8 cellular contexts compared by ENCODE assay signal in genomic region chr1:70354332-70355110, GRCh38. TPM values are rescaled to one million over a fixed set of nuclear protein-coding genes. Genes with fewer than 3 reads are reported as not detected.
DNase-seq lines count a peak whose midpoint lies in the region; ATAC-seq and TF ChIP-seq lines count a peak whose summit lies in the region.

ANKRD13C (minus strand) TSS chr1:70354722; CDS start chr1:70354408, 314 bp downstream.

- H3K9ac ChIP-seq in DND-41 (ENCODE audit: low read depth, low read length) = peak within 1 kb of the TSS; percentile 82
- H3K9ac ChIP-seq in Karpas-422 (ENCODE audit: low read length) = peak within 1 kb of the TSS; percentile 90

- peaks cover 13% of the 10 kb centered on the region; the same call in 1 of the 2 replicates for H4K20me1 ChIP-seq in DND-41 (ENCODE audit: insufficient read depth, low read length)
- H4K20me1 ChIP-seq in Karpas-422 (ENCODE audit: insufficient read depth, low read depth, low read length) = no peaks in the 10 kb centered on the region

- peaks cover 17% of the 10 kb centered on the region for H3K36me3 Mint-ChIP-seq in activated T-helper 1 cell treated with anti-CD3 and anti-CD28 coated beads, Interleukin-12 subunit alpha, Interleukin-12 subunit beta, Interleukin-2, Interleukin-4 antibody, amounts not matched to agents 30 ng/mL and 10 ng/mL and 1 ng/mL, durations not matched to agents 14 hours and 24 hours and 36 hours (ENCODE audit: low read depth)
- H3K36me3 Mint-ChIP-seq in naive B cell = peaks cover 5% of the 10 kb centered on the region in 2 donors
- peaks cover 1% of the 10 kb centered on the region for H3K36me3 Mint-ChIP-seq in stimulated activated memory B cell treated with anti-CD40 and anti-IgM and Interleukin-4, amounts not matched to agents 10 μg/mL and 1 μg/mL and 100 μg/mL, for 72 hours

- ATAC-seq in DND-41 (ENCODE audit: insufficient read depth, low read depth) (peak; percentile 93), GM21825 (IDR thresholded peaks at IDR 0.05; ENCODE audit: unreplicated experiment) (peak; percentile 94), naive B cell (ENCODE audit: low read depth in 2 of 2) (peak; percentile 88 to 89)
- ATAC-seq in stimulated activated memory B cell treated with anti-CD40 and anti-IgM and Interleukin-4, amounts not matched to agents 10 μg/mL and 1 μg/mL and 100 μg/mL, for 72 hours = peak; percentile 95

- H3K36me3 ChIP-seq in DND-41 (ENCODE audit: insufficient read depth, low read length) (peaks cover 7% of the 10 kb centered on the region), Karpas-422 (ENCODE audit: insufficient read depth, low read length) (0 out of 2 replicates have a peak, but pooled peaks cover 4% of the 10 kb centered on the region)

- H3K27me3 Mint-ChIP-seq in activated T-helper 1 cell treated with anti-CD3 and anti-CD28 coated beads, Interleukin-12 subunit alpha, Interleukin-12 subunit beta, Interleukin-2, Interleukin-4 antibody, amounts not matched to agents 30 ng/mL and 10 ng/mL and 1 ng/mL, durations not matched to agents 14 hours and 24 hours and 36 hours (ENCODE audit: insufficient read depth) = no peaks in the 10 kb centered on the region
- H3K27me3 Mint-ChIP-seq in naive B cell = no peaks in the 10 kb centered on the region
- H3K27me3 Mint-ChIP-seq in stimulated activated memory B cell treated with anti-CD40 and anti-IgM and Interleukin-4, amounts not matched to agents 10 μg/mL and 1 μg/mL and 100 μg/mL, for 72 hours = no peaks in the 10 kb centered on the region

- H3K27ac ChIP-seq in DND-41 (ENCODE audit: low read length) = peak within 1 kb of the TSS; percentile 85
- peak within 1 kb of the TSS; percentile 42 for H3K27ac ChIP-seq in Karpas-422 (ENCODE audit: low read length)

- H3K9me3 Mint-ChIP-seq in activated T-helper 1 cell treated with anti-CD3 and anti-CD28 coated beads, Interleukin-12 subunit alpha, Interleukin-12 subunit beta, Interleukin-2, Interleukin-4 antibody, amounts not matched to agents 30 ng/mL and 10 ng/mL and 1 ng/mL, durations not matched to agents 14 hours and 24 hours and 36 hours = no peaks in the 10 kb centered on the region
- H3K9me3 Mint-ChIP-seq in naive B cell = peaks cover 0 to 4% (median 0%) of the 10 kb centered on the region in 7 donors
- H3K9me3 Mint-ChIP-seq in stimulated activated memory B cell treated with anti-CD40 and anti-IgM and Interleukin-4, amounts not matched to agents 10 μg/mL and 1 μg/mL and 100 μg/mL, for 72 hours = no peaks in the 10 kb centered on the region

- peaks cover 27% of the 10 kb centered on the region for H3K4me1 Mint-ChIP-seq in activated T-helper 1 cell treated with anti-CD3 and anti-CD28 coated beads, Interleukin-12 subunit alpha, Interleukin-12 subunit beta, Interleukin-2, Interleukin-4 antibody, amounts not matched to agents 30 ng/mL and 10 ng/mL and 1 ng/mL, durations not matched to agents 14 hours and 24 hours and 36 hours (ENCODE audit: low read depth)
- peaks cover 21 to 50% (median 29%) of the 10 kb centered on the region in 3 donors for H3K4me1 Mint-ChIP-seq in naive B cell
- peaks cover 31% of the 10 kb centered on the region for H3K4me1 Mint-ChIP-seq in stimulated activated memory B cell treated with anti-CD40 and anti-IgM and Interleukin-4, amounts not matched to agents 10 μg/mL and 1 μg/mL and 100 μg/mL, for 72 hours

- H3K27me3 ChIP-seq in DND-41 (ENCODE audit: insufficient read depth, low read length, poor library complexity) (no peaks in the 10 kb centered on the region), Karpas-422 (ENCODE audit: low read length) (no peaks in the 10 kb centered on the region)

- DNase-seq in DND-41 = peak; percentile 96
- peak; percentile 98 for DNase-seq in Karpas-422
- peak; percentile 94 for DNase-seq in RKO (ENCODE audit: low spot score)
- peak; percentile 88 for DNase-seq in activated T-helper 1 cell treated with anti-CD3 and anti-CD28 coated beads, Interleukin-12 subunit alpha, Interleukin-12 subunit beta, Interleukin-2, Interleukin-4 antibody, amounts not matched to agents 30 ng/mL and 10 ng/mL and 1 ng/mL, durations not matched to agents 14 hours and 24 hours and 36 hours (ENCODE audit: low spot score)
- peak; percentile 96 for DNase-seq in fibroblast of gingiva (ENCODE audit: low read depth)
- DNase-seq in naive B cell = peak; percentile 91

- peak within 1 kb of the TSS; percentile 56 to 86 for H3K4me3 ChIP-seq in DND-41 (ENCODE audit: low read depth in 1 of 2, low read length in 2 of 2)
- H3K4me3 ChIP-seq in Karpas-422 (ENCODE audit: low read length) = peak within 1 kb of the TSS; percentile 89

- peak within 1 kb of the TSS; percentile 89 for H3K4me3 Mint-ChIP-seq in activated T-helper 1 cell treated with anti-CD3 and anti-CD28 coated beads, Interleukin-12 subunit alpha, Interleukin-12 subunit beta, Interleukin-2, Interleukin-4 antibody, amounts not matched to agents 30 ng/mL and 10 ng/mL and 1 ng/mL, durations not matched to agents 14 hours and 24 hours and 36 hours
- peak within 1 kb of the TSS; percentile 94 to 100 (median 99) for H3K4me3 Mint-ChIP-seq in naive B cell
- peak within 1 kb of the TSS; percentile 99 for H3K4me3 Mint-ChIP-seq in stimulated activated memory B cell treated with anti-CD40 and anti-IgM and Interleukin-4, amounts not matched to agents 10 μg/mL and 1 μg/mL and 100 μg/mL, for 72 hours

- peaks cover 49% of the 10 kb centered on the region for H3K4me1 ChIP-seq in DND-41 (ENCODE audit: insufficient read depth, low read length)
- peaks cover 28% of the 10 kb centered on the region for H3K4me1 ChIP-seq in Karpas-422 (ENCODE audit: low read length)

- TF ChIP-seq CTCF in DND-41 (IDR thresholded peaks at IDR 0.05; ENCODE audit: borderline replicate concordance, extremely low read depth, low read length, poor library complexity, severe bottlenecking) = no peak

- H2AFZ ChIP-seq in DND-41 (ENCODE audit: low read depth, low read length) = peak within 1 kb of the TSS; percentile 95
- peak within 1 kb of the TSS; percentile 85 for H2AFZ ChIP-seq in Karpas-422 (ENCODE audit: low read length)

- H3K4me2 ChIP-seq in DND-41 (ENCODE audit: insufficient read depth, low read length) = peak within 1 kb of the TSS; percentile 87
- peak within 1 kb of the TSS; percentile 85 for H3K4me2 ChIP-seq in Karpas-422 (ENCODE audit: low read depth, low read length, poor library complexity, severe bottlenecking)

- H3K79me2 ChIP-seq in DND-41 (ENCODE audit: insufficient read depth, low read length) (peaks cover 52% of the 10 kb centered on the region), Karpas-422 (ENCODE audit: low read length) (peaks cover 66% of the 10 kb centered on the region)

- H3K9me3 ChIP-seq in DND-41 (ENCODE audit: insufficient read depth, low read length, severe bottlenecking) (no peaks in the 10 kb centered on the region), Karpas-422 (ENCODE audit: low read length) (no peaks in the 10 kb centered on the region)

- intact Hi-C loops in activated T-helper 1 cell treated with anti-CD3 and anti-CD28 coated beads, Interleukin-12 subunit alpha, Interleukin-12 subunit beta, Interleukin-2, Interleukin-4 antibody, amounts not matched to agents 30 ng/mL and 10 ng/mL and 1 ng/mL, durations not matched to agents 14 hours and 24 hours and 36 hours (cut with micrococcal nuclease) = loop anchor here (1.0 to 5.0 kb wide), 5 partner anchors 57 to 727 kb away; partner anchors contain the start of genes CTH, LRRC40, SRSF11 and ZRANB2

- H3K27ac Mint-ChIP-seq in activated T-helper 1 cell treated with anti-CD3 and anti-CD28 coated beads, Interleukin-12 subunit alpha, Interleukin-12 subunit beta, Interleukin-2, Interleukin-4 antibody, amounts not matched to agents 30 ng/mL and 10 ng/mL and 1 ng/mL, durations not matched to agents 14 hours and 24 hours and 36 hours = peak within 1 kb of the TSS; percentile 95
- peak within 1 kb of the TSS; percentile 98 to 99 (median 99) for H3K27ac Mint-ChIP-seq in naive B cell
- H3K27ac Mint-ChIP-seq in stimulated activated memory B cell treated with anti-CD40 and anti-IgM and Interleukin-4, amounts not matched to agents 10 μg/mL and 1 μg/mL and 100 μg/mL, for 72 hours = peak within 1 kb of the TSS; percentile 98

- H3K9me2 ChIP-seq in Karpas-422 (replicated peaks; ENCODE audit: insufficient read depth, low read length) = no peaks in the 10 kb centered on the region

RNA-seq across cellular contexts. Expression of gene ANKRD13C, which starts in this region (rescaled TPM):
- 34.3 and 40.0 TPM in 2 replicates for total RNA-seq in Karpas-422 (2014; rRNA removed; shearing (Covaris generic); ENCODE audit: low replicate concordance)
- total RNA-seq in activated T-helper 1 cell treated with anti-CD3 and anti-CD28 coated beads, Interleukin-12 subunit alpha, Interleukin-12 subunit beta, Interleukin-2, Interleukin-4 antibody, amounts not matched to agents 30 ng/mL and 10 ng/mL and 1 ng/mL, durations not matched to agents 14 hours and 24 hours and 36 hours = 25.5 and 26.5 TPM in 2 replicates
- polyA plus RNA-seq in naive B cell (ENCODE audit: low read depth in 6 of 6) = 10 to 100 TPM in 5 of 6 donors, 1 to 10 TPM in 1; 9.6 to 17.2 (median 13.2) TPM

Comparison
In these comparisons a context has a peak if more than half of its experiments do, and no peak if none do; other contexts are left out.
1. Peak in every context shown above with its lines: DNase-seq, ATAC-seq, H3K4me3 ChIP-seq and H3K27ac ChIP-seq.